In genomic region chr2:39875182-39875913, GRCh38 we compare ENCODE assay signal across 11 cellular contexts.
DNase-seq lines count a peak whose midpoint lies in the region; ATAC-seq and TF ChIP-seq lines count a peak whose summit lies in the region.
"Had no signal": no experiment of that assay in that cellular context is flagged by ENCODE, and none has a peak within 500 bp of the region (broad histone marks: within the 10 kb centered on the region; RNA-seq: fewer than 3 reads in every experiment).

No MANE protein-coding gene starts in this region.

- H4K91ac ChIP-seq in IMR-90 (ENCODE audit: insufficient read depth, low read depth, low read length), result no peak overlapping the region; the same call in 1 of the 2 replicates

- peak overlapping the region in 1 of 2 experiments; percentile 10; a peak in 1 of 4 replicates for H4K8ac ChIP-seq in IMR-90 (ENCODE audit: low read depth in 2 of 2, low read length in 2 of 2)

- ATAC-seq in IMR-90 (ENCODE audit: low read depth) (peak; percentile 96), lower lobe of right lung (peak; percentile 44 to 52), upper lobe of left lung (ENCODE audit: low FRiP score in 2 of 2) (peak; percentile 40 to 77), GM18909 (IDR thresholded peaks at IDR 0.05; ENCODE audit: poor library complexity, unreplicated experiment) (no peak)
- ATAC-seq: activated T-cell treated with anti-CD3 and anti-CD28 coated beads, Interleukin-2, amount 50 U/mL, for 72 hours had no signal

- no peak for TF ChIP-seq EP300 in upper lobe of left lung (IDR thresholded peaks at IDR 0.05)

- H3K9ac ChIP-seq in IMR-90 (ENCODE audit: low read depth, low read length), result no peak overlapping the region

- H3K9me1 ChIP-seq in IMR-90 (ENCODE audit: insufficient read depth, low read length), result peaks cover 8% of the 10 kb centered on the region; the same call in 1 of the 2 replicates

- peak overlapping the region; percentile 35; the same call in 1 of the 2 replicates for H2BK120ac ChIP-seq in IMR-90 (ENCODE audit: low read depth, low read length)

- no peaks in the 10 kb centered on the region for H3K79me1 ChIP-seq in IMR-90 (ENCODE audit: low read depth in 1 of 2, low read length in 2 of 2)

- H2AFZ ChIP-seq in IMR-90 (replicated peaks; ENCODE audit: low read length, poor library complexity), result no peak overlapping the region

- H2AK9ac ChIP-seq in IMR-90 (replicated peaks; ENCODE audit: low read depth, low read length, poor library complexity), result no peak overlapping the region

- BruUV-seq in IMR-90 (replicated peaks; lab: Mats Ljungman, UMichigan), result no TSS peak

- intact Hi-C loops in IMR-90 (cut with micrococcal nuclease) (no loop called here), lower lobe of right lung (cut with DNase I) (no loop called here)

- H4K5ac ChIP-seq in IMR-90 (ENCODE audit: low read depth, low read length), result no peak overlapping the region

- no peaks in the 10 kb centered on the region for H4K20me1 ChIP-seq in IMR-90 (ENCODE audit: insufficient read depth, low read length)

- peak overlapping the region; percentile 22; the same call in 1 of the 3 replicates for H2BK15ac ChIP-seq in IMR-90 (ENCODE audit: low read depth, low read length)

- dilution Hi-C loops in IMR-90 (cut with HindIII; ENCODE audit: low sequenced_read_pairs, unreplicated experiment), result no loop called here

- peak overlapping the region; percentile 39; the same call in 1 of the 2 replicates for H3K4ac ChIP-seq in IMR-90 (ENCODE audit: low read depth, low read length)

- H3K27ac Mint-ChIP-seq in chondrocyte (ENCODE audit: unreplicated experiment), result peak overlapping the region; percentile 47
- H3K27ac Mint-ChIP-seq: activated T-cell treated with anti-CD3 and anti-CD28 coated beads, Interleukin-2, amount 50 U/mL, for 72 hours; endodermal cell had no signal

- no peak for TF ChIP-seq CTCF in IMR-90 (conservative IDR thresholded peaks at IDR 0.05; ENCODE audit: low read depth, low read length)
- TF ChIP-seq CTCF in chondrocyte (IDR thresholded peaks at IDR 0.05), result no peak
- TF ChIP-seq CTCF in lower lobe of right lung (IDR thresholded peaks at IDR 0.05), result no peak
- no peak for TF ChIP-seq CTCF in upper lobe of left lung (IDR thresholded peaks at IDR 0.05)

- H3K9me3 Mint-ChIP-seq in chondrocyte (ENCODE audit: low read depth), result peaks cover 18% of the 10 kb centered on the region

- H3K4me1 Mint-ChIP-seq in chondrocyte (ENCODE audit: low read depth), result peaks cover 28% of the 10 kb centered on the region
- H3K4me1 Mint-ChIP-seq: endodermal cell had no signal

- DNase-seq in IMR-90, result peak; percentile 97
- DNase-seq in chondrocyte (ENCODE audit: low spot score), result no peak
- no peak for DNase-seq in lower lobe of right lung
- DNase-seq in upper lobe of left lung, result peak in 1 of 2 donors; percentile 32
- no peak for DNase-seq in NCI-H2196 (lab: John Stamatoyannopoulos, UW; ENCODE audit: unreplicated experiment)
- no peak for DNase-seq in stimulated activated CD8-positive, alpha-beta memory T cell treated with anti-CD3 and anti-CD28 coated beads, Interleukin-4, amount 100 ng/mL, for 48 hours
- DNase-seq: activated T-cell treated with anti-CD3 and anti-CD28 coated beads, Interleukin-2, amount 50 U/mL, for 72 hours; endodermal cell; NCI-H2171; T-helper 2 cell had no signal

- no peak overlapping the region for H3K23ac ChIP-seq in IMR-90 (ENCODE audit: low read depth, low read length)

- peak overlapping the region; percentile 22 for H2BK20ac ChIP-seq in IMR-90 (ENCODE audit: low read depth, low read length)

- peak overlapping the region; percentile 12 for H2AK5ac ChIP-seq in IMR-90 (ENCODE audit: low read depth, low read length)

- POLR2A ChIA-PET in IMR-90 (lab: Charles Lee; ENCODE audit: unreplicated experiment), result interaction anchor here (0.6 kb wide), 2 partner anchors 26 to 44 kb away, joined by 3 to 4 read pairs; no protein-coding TSS in a partner anchor

- in situ Hi-C loops in IMR-90 (cut with MboI; ENCODE audit: low sequenced_read_pairs), result no loop called here

- no peak overlapping the region for H3K4me3 ChIP-seq in IMR-90 (ENCODE audit: insufficient read depth, low read depth, low read length)
- no peak overlapping the region for H3K4me3 ChIP-seq in lower lobe of right lung
- H3K4me3 ChIP-seq in upper lobe of left lung, result no peak overlapping the region

- no peaks in the 10 kb centered on the region for H3K27me3 Mint-ChIP-seq in chondrocyte (ENCODE audit: low read depth)

- no peaks in the 10 kb centered on the region for H3K36me3 Mint-ChIP-seq in chondrocyte (ENCODE audit: low read depth)

- H3K4me3 Mint-ChIP-seq in chondrocyte (ENCODE audit: unreplicated experiment), result no peak overlapping the region
- H3K4me3 Mint-ChIP-seq: activated T-cell treated with anti-CD3 and anti-CD28 coated beads, Interleukin-2, amount 50 U/mL, for 72 hours; endodermal cell had no signal

- H3K4me1 ChIP-seq in IMR-90 (ENCODE audit: control insufficient read depth, insufficient read depth, low read length) (peaks cover 9% of the 10 kb centered on the region), lower lobe of right lung (no peaks in the 10 kb centered on the region), upper lobe of left lung (peaks cover 0 to 3% (median 0%) of the 10 kb centered on the region in 4 donors)

- no peak for TF ChIP-seq POLR2A in IMR-90 (IDR thresholded peaks at IDR 0.05; ENCODE audit: low read depth, low read length)
- no peak for TF ChIP-seq POLR2A in upper lobe of left lung (IDR thresholded peaks at IDR 0.05)

- CTCF ChIA-PET in IMR-90 (lab: Yijun Ruan, JAX), result interaction anchor here (0.5 to 1.8 kb wide), 3 partner anchors 11 to 24 kb away, joined by 3 to 5 read pairs (median 3); no protein-coding TSS in a partner anchor

- H3K36me3 ChIP-seq in IMR-90 (ENCODE audit: control insufficient read depth, insufficient read depth, low read length), result no peaks in the 10 kb centered on the region
- H3K36me3 ChIP-seq in lower lobe of right lung, result no peaks in the 10 kb centered on the region
- H3K36me3 ChIP-seq in upper lobe of left lung, result no peaks in the 10 kb centered on the region

- H3K4me2 ChIP-seq in IMR-90 (ENCODE audit: low read depth, low read length), result no peak overlapping the region

- no peak for TF ChIP-seq RAD21 in IMR-90 (IDR thresholded peaks at IDR 0.05; ENCODE audit: low read length)

- WGBS in IMR-90 (ENCODE audit: extremely low coverage in 2 of 2, insufficient read length in 1 of 2), 2 experiments, result 80% methylated on average over 1 of the region's 5 CpGs; no CpG with 5 or more reads in 1 of the 2 experiments
- WGBS in upper lobe of left lung, 2 donors, result 74 to 77% methylated on average over 5 of the region's 5 CpGs

- peak overlapping the region; percentile 19; the same call in 1 of the 2 replicates for H3K14ac ChIP-seq in IMR-90 (replicated peaks; ENCODE audit: low read depth, low read length)

- H3K9me3 ChIP-seq in IMR-90 (ENCODE audit: control insufficient read depth, insufficient read depth, low read length) (no peaks in the 10 kb centered on the region), lower lobe of right lung (no peaks in the 10 kb centered on the region), upper lobe of left lung (no peaks in the 10 kb centered on the region)

- H3K27me3 ChIP-seq in IMR-90 (ENCODE audit: control insufficient read depth, insufficient read depth, low read length) (no peaks in the 10 kb centered on the region), lower lobe of right lung (ENCODE audit: low read depth) (no peaks in the 10 kb centered on the region), upper lobe of left lung (no peaks in the 10 kb centered on the region)

- H3K18ac ChIP-seq in IMR-90 (ENCODE audit: low read depth, low read length), result no peak overlapping the region

- H3K56ac ChIP-seq in IMR-90 (ENCODE audit: extremely low read depth, insufficient read depth, low read length), result no peak overlapping the region

- H2BK5ac ChIP-seq in IMR-90 (ENCODE audit: low read depth, low read length, poor library complexity, severe bottlenecking), result peak overlapping the region; percentile 3

- H3K27ac ChIP-seq in IMR-90 (ENCODE audit: insufficient read depth, low read length) (peak overlapping the region; percentile 40; the same call in 1 of the 2 replicates), lower lobe of right lung (no peak overlapping the region), upper lobe of left lung (no peak overlapping the region)

TF ChIP-seq in IMR-90, 13 proteins besides CTCF, POLR2A, EP300 and RAD21:
- TF ChIP-seq MXI1 (IDR thresholded peaks at IDR 0.05; ENCODE audit: borderline replicate concordance, low read depth, low read length) (peak; percentile 84), BHLHE40 (IDR thresholded peaks at IDR 0.05; ENCODE audit: low read depth, low read length) (no peak), CEBPB (IDR thresholded peaks at IDR 0.05; ENCODE audit: low read depth, low read length) (peak; percentile 96), CHD1 (IDR thresholded peaks at IDR 0.05; ENCODE audit: low read depth, low read length) (no peak), FOS (IDR thresholded peaks at IDR 0.05; ENCODE audit: low read depth, low read length) (peak; percentile 90), SMC3 (IDR thresholded peaks at IDR 0.05; ENCODE audit: low read depth, low read length) (no peak), MAZ (IDR thresholded peaks at IDR 0.05; ENCODE audit: borderline replicate concordance, low read depth, low read length) (no peak), MAFK (IDR thresholded peaks at IDR 0.05; ENCODE audit: low read depth, low read length) (peak; percentile 74), RCOR1 (IDR thresholded peaks at IDR 0.05; ENCODE audit: insufficient replicate concordance, low read length) (no peak), NFE2L2 (IDR thresholded peaks at IDR 0.05; ENCODE audit: low read depth, low read length) (peak; percentile 94), RFX5 (IDR thresholded peaks at IDR 0.05; ENCODE audit: low read depth, low read length) (no peak)
- TF ChIP-seq, protein P1, sequence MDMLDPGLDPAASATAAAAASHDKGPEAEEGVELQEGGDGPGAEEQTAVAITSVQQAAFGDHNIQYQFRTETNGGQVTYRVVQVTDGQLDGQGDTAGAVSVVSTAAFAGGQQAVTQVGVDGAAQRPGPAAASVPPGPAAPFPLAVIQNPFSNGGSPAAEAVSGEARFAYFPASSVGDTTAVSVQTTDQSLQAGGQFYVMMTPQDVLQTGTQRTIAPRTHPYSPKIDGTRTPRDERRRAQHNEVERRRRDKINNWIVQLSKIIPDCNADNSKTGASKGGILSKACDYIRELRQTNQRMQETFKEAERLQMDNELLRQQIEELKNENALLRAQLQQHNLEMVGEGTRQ (IDR thresholded peaks at IDR 0.05; ENCODE audit: low read depth, low read length), result no peak
- TF ChIP-seq, protein P2, sequence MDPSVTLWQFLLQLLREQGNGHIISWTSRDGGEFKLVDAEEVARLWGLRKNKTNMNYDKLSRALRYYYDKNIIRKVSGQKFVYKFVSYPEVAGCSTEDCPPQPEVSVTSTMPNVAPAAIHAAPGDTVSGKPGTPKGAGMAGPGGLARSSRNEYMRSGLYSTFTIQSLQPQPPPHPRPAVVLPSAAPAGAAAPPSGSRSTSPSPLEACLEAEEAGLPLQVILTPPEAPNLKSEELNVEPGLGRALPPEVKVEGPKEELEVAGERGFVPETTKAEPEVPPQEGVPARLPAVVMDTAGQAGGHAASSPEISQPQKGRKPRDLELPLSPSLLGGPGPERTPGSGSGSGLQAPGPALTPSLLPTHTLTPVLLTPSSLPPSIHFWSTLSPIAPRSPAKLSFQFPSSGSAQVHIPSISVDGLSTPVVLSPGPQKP (IDR thresholded peaks at IDR 0.05; ENCODE audit: borderline replicate concordance, low read depth, low read length), result no peak
